1 cellular context compared by ENCODE assay signal in the genomic region with DNA sequence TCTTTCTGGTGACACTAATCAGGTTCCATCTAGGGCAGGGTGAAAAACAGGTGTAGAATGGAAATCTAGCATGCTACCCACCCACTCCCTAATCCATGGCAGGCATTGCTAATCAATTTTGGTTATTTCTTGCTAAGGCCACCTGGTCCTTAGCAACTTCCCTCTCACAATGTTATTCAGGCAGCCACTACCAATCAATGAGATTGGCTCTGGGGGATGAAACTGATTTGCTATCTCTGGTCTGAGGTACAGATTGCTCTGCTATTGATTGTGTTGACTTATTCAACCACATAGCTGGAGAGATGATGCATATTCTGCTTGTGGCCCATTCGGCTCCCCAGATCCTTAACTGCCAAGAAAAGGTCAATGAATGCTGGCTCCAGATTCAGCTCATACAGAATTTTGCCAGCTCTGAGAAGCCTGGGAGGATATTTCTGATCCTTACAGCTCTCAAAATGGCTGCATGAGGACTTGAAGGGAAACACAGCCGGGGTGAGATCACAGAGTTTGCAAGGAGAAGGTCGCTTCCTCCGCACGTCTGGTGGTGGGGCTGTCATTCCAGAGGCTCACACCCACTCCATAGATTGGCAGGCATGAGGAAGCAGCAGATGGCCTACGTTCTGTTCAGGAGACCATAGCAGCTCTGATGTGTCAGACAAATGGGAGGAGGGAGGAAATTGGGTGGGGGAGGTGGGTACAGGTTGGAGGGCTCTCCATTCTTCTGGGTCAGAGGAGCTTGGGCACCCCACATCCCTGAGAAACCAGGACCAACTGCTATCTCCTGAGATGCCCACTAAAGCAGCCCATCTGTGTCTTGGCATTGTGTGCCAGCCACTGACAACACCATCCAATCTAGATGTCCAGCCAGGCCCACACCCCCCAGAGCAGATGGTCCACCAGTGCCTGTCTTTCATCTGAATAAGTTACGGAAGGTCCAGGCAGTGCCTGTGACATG.
TF ChIP-seq lines count a peak whose summit lies in the region.

No MANE protein-coding gene starts in this region.

TF ChIP-seq in H1, 55 proteins besides CTCF, POLR2A, EP300 and RAD21:
- TF ChIP-seq, protein P1, sequence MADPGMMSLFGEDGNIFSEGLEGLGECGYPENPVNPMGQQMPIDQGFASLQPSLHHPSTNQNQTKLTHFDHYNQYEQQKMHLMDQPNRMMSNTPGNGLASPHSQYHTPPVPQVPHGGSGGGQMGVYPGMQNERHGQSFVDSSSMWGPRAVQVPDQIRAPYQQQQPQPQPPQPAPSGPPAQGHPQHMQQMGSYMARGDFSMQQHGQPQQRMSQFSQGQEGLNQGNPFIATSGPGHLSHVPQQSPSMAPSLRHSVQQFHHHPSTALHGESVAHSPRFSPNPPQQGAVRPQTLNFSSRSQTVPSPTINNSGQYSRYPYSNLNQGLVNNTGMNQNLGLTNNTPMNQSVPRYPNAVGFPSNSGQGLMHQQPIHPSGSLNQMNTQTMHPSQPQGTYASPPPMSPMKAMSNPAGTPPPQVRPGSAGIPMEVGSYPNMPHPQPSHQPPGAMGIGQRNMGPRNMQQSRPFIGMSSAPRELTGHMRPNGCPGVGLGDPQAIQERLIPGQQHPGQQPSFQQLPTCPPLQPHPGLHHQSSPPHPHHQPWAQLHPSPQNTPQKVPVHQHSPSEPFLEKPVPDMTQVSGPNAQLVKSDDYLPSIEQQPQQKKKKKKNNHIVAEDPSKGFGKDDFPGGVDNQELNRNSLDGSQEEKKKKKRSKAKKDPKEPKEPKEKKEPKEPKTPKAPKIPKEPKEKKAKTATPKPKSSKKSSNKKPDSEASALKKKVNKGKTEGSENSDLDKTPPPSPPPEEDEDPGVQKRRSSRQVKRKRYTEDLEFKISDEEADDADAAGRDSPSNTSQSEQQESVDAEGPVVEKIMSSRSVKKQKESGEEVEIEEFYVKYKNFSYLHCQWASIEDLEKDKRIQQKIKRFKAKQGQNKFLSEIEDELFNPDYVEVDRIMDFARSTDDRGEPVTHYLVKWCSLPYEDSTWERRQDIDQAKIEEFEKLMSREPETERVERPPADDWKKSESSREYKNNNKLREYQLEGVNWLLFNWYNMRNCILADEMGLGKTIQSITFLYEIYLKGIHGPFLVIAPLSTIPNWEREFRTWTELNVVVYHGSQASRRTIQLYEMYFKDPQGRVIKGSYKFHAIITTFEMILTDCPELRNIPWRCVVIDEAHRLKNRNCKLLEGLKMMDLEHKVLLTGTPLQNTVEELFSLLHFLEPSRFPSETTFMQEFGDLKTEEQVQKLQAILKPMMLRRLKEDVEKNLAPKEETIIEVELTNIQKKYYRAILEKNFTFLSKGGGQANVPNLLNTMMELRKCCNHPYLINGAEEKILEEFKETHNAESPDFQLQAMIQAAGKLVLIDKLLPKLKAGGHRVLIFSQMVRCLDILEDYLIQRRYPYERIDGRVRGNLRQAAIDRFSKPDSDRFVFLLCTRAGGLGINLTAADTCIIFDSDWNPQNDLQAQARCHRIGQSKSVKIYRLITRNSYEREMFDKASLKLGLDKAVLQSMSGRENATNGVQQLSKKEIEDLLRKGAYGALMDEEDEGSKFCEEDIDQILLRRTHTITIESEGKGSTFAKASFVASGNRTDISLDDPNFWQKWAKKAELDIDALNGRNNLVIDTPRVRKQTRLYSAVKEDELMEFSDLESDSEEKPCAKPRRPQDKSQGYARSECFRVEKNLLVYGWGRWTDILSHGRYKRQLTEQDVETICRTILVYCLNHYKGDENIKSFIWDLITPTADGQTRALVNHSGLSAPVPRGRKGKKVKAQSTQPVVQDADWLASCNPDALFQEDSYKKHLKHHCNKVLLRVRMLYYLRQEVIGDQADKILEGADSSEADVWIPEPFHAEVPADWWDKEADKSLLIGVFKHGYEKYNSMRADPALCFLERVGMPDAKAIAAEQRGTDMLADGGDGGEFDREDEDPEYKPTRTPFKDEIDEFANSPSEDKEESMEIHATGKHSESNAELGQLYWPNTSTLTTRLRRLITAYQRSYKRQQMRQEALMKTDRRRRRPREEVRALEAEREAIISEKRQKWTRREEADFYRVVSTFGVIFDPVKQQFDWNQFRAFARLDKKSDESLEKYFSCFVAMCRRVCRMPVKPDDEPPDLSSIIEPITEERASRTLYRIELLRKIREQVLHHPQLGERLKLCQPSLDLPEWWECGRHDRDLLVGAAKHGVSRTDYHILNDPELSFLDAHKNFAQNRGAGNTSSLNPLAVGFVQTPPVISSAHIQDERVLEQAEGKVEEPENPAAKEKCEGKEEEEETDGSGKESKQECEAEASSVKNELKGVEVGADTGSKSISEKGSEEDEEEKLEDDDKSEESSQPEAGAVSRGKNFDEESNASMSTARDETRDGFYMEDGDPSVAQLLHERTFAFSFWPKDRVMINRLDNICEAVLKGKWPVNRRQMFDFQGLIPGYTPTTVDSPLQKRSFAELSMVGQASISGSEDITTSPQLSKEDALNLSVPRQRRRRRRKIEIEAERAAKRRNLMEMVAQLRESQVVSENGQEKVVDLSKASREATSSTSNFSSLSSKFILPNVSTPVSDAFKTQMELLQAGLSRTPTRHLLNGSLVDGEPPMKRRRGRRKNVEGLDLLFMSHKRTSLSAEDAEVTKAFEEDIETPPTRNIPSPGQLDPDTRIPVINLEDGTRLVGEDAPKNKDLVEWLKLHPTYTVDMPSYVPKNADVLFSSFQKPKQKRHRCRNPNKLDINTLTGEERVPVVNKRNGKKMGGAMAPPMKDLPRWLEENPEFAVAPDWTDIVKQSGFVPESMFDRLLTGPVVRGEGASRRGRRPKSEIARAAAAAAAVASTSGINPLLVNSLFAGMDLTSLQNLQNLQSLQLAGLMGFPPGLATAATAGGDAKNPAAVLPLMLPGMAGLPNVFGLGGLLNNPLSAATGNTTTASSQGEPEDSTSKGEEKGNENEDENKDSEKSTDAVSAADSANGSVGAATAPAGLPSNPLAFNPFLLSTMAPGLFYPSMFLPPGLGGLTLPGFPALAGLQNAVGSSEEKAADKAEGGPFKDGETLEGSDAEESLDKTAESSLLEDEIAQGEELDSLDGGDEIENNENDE (IDR thresholded peaks at IDR 0.05; ENCODE audit: insufficient replicate concordance, low read length), result no peak
- TF ChIP-seq CHD1 (IDR thresholded peaks at IDR 0.05; ENCODE audit: low read depth, low read length) (no peak), BRCA1 (IDR thresholded peaks at IDR 0.05; ENCODE audit: low read depth, low read length) (no peak), POLR2AphosphoS5 (IDR thresholded peaks at IDR 0.05; ENCODE audit: low read depth, low read length) (no peak), SIN3A (conservative IDR thresholded peaks at IDR 0.05 in 1 of 2, IDR thresholded peaks at IDR 0.05 in 1 of 2; ENCODE audit: low read depth in 1 of 2, low read length in 2 of 2) (no peak), BACH1 (IDR thresholded peaks at IDR 0.05; ENCODE audit: low read length) (no peak), MAFK (IDR thresholded peaks at IDR 0.05; ENCODE audit: low read depth, low read length) (no peak), JUND (IDR thresholded peaks at IDR 0.05; ENCODE audit: low read length) (no peak), JUN (IDR thresholded peaks at IDR 0.05; ENCODE audit: low read depth, low read length) (no peak), EZH2 (IDR thresholded peaks at IDR 0.05; ENCODE audit: low read depth, low read length, severe bottlenecking) (no peak), POU5F1 (IDR thresholded peaks at IDR 0.05; ENCODE audit: low read depth, low read length) (no peak), CHD2 (IDR thresholded peaks at IDR 0.05; ENCODE audit: low read length) (no peak), CBX8 (IDR thresholded peaks at IDR 0.05; ENCODE audit: borderline replicate concordance, low read depth, low read length) (no peak)
- TF ChIP-seq, protein P2, sequence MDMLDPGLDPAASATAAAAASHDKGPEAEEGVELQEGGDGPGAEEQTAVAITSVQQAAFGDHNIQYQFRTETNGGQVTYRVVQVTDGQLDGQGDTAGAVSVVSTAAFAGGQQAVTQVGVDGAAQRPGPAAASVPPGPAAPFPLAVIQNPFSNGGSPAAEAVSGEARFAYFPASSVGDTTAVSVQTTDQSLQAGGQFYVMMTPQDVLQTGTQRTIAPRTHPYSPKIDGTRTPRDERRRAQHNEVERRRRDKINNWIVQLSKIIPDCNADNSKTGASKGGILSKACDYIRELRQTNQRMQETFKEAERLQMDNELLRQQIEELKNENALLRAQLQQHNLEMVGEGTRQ (IDR thresholded peaks at IDR 0.05; ENCODE audit: low read length), result no peak
- TF ChIP-seq, protein P3, sequence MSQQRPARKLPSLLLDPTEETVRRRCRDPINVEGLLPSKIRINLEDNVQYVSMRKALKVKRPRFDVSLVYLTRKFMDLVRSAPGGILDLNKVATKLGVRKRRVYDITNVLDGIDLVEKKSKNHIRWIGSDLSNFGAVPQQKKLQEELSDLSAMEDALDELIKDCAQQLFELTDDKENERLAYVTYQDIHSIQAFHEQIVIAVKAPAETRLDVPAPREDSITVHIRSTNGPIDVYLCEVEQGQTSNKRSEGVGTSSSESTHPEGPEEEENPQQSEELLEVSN (IDR thresholded peaks at IDR 0.05), result no peak
- TF ChIP-seq, protein P4, sequence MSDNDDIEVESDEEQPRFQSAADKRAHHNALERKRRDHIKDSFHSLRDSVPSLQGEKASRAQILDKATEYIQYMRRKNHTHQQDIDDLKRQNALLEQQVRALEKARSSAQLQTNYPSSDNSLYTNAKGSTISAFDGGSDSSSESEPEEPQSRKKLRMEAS (IDR thresholded peaks at IDR 0.05), result no peak
TF ChIP-seq in H1: peak in this region for 0.
